ENCODE assay signal across 15 cellular contexts in the genomic region with DNA sequence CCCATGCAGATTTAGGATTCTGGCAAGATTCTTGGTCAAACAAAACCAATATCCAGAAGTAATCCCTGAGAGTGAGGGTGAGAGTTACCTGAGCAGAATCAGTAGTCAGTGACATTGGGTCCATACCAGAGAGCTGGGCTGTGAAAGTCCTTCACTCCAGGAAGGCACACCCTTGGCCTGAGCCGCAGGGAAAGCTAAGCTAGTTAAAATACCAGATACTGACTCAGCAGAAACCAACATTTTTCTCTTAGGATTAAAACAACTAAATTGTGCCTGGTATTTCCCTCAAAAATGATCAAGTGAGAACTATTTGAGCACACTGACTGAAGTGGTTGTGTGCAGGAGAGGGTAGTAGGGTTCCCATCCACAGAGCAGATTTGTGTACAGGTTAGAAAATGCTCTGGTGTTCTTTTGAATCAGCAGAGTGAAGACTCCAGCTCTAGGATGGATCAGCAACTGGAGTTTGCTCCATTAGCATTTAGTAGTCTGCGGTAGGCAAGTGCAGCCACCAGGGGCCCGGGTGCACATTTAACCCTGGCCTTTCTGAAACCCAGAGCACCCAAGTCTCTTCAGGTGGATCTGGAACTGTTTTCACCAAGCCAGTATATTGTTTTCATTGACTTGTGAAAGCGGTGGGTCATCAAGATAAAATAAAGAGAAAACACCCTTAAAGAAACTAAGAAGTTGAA.
A peak's percentile ranks its signal among the peaks of the same experiment; 100 is the strongest.
DNase-seq lines count a peak whose midpoint lies in the region; FAIRE-seq and TF ChIP-seq lines count a peak whose summit lies in the region.
"Had no signal": no experiment of that assay in that cellular context is flagged by ENCODE, and none has a peak within 500 bp of the region (broad histone marks: within the 10 kb centered on the region; RNA-seq: fewer than 3 reads in every experiment).

No MANE protein-coding gene starts in this region.

- DNase-seq in AG08395 (ENCODE audit: low spot score) (peak; percentile 63), HFFc6 (peak; percentile 48), bronchial epithelial cell (ENCODE audit: low read depth) (no peak), mesothelial cell of epicardium (ENCODE audit: low spot score in 2 of 2, unreplicated experiment in 2 of 2) (no peak), NOMO-1 treated with DMSO at 0.1 percent for 48 hours (lab: John Stamatoyannopoulos, UW; ENCODE audit: unreplicated experiment) (no peak), NAMALWA (ENCODE audit: low spot score) (no peak), GM20000 (ENCODE audit: low spot score) (no peak)
- no peak for DNase-seq in T-helper 2 cell treated with Interferon-gamma antibody and Interleukin-4, amounts not matched to agents 5 μg/mL and 100 μg/mL, for 36 hours (ENCODE audit: low spot score)
- DNase-seq: activated CD8-positive, alpha-beta T cell treated with anti-CD3 and anti-CD28 coated beads for 36 hours; naive B cell; NCI-H526 treated with DMSO at 0.1 percent for 48 hours; stimulated activated CD4-positive, alpha-beta T cell treated with anti-CD3 and anti-CD28 coated beads, Interleukin-15, amount 100 ng/mL, for 24 hours had no signal

- H3K36me3 Mint-ChIP-seq in HFFc6 (ENCODE audit: low read depth) = 0 out of 2 replicates have a peak, but pooled peaks cover 5% of the 10 kb centered on the region
- no peaks in the 10 kb centered on the region for H3K36me3 Mint-ChIP-seq in mesothelial cell of epicardium
- no peaks in the 10 kb centered on the region for H3K36me3 Mint-ChIP-seq in T-helper 2 cell treated with Interferon-gamma antibody and Interleukin-4, amounts not matched to agents 5 μg/mL and 100 μg/mL, for 36 hours (ENCODE audit: low read depth)
- H3K36me3 Mint-ChIP-seq: activated naive CD4-positive, alpha-beta T cell treated with anti-CD3 and anti-CD28 coated beads, Interleukin-2, amount 50 U/mL, for 24 hours; stimulated activated effector memory CD8-positive, alpha-beta T cell treated with anti-CD3 and anti-CD28 coated beads, Interleukin-12 subunit alpha, Interleukin-12 subunit beta, amount 100 ng/mL, for 72 hours had no signal

- H3K36me3 ChIP-seq in bronchial epithelial cell (ENCODE audit: control insufficient read depth, insufficient read depth, low read length) = no peaks in the 10 kb centered on the region

- H3K4me3 Mint-ChIP-seq in HFFc6 (no peak overlapping the region; the same call in 1 of the 2 replicates), mesothelial cell of epicardium (no peak overlapping the region)
- no peak overlapping the region for H3K4me3 Mint-ChIP-seq in T-helper 2 cell treated with Interferon-gamma antibody and Interleukin-4, amounts not matched to agents 5 μg/mL and 100 μg/mL, for 36 hours
- H3K4me3 Mint-ChIP-seq: activated CD8-positive, alpha-beta T cell treated with anti-CD3 and anti-CD28 coated beads for 36 hours; activated naive CD4-positive, alpha-beta T cell treated with anti-CD3 and anti-CD28 coated beads, Interleukin-2, amount 50 U/mL, for 24 hours; naive B cell; stimulated activated effector memory CD8-positive, alpha-beta T cell treated with anti-CD3 and anti-CD28 coated beads, Interleukin-12 subunit alpha, Interleukin-12 subunit beta, amount 100 ng/mL, for 72 hours had no signal

- no peaks in the 10 kb centered on the region for H3K9me3 Mint-ChIP-seq in HFFc6
- peaks cover 14% of the 10 kb centered on the region for H3K9me3 Mint-ChIP-seq in mesothelial cell of epicardium
- H3K9me3 Mint-ChIP-seq in T-helper 2 cell treated with Interferon-gamma antibody and Interleukin-4, amounts not matched to agents 5 μg/mL and 100 μg/mL, for 36 hours = no peaks in the 10 kb centered on the region
- H3K9me3 Mint-ChIP-seq: activated CD8-positive, alpha-beta T cell treated with anti-CD3 and anti-CD28 coated beads for 36 hours; activated naive CD4-positive, alpha-beta T cell treated with anti-CD3 and anti-CD28 coated beads, Interleukin-2, amount 50 U/mL, for 24 hours; stimulated activated effector memory CD8-positive, alpha-beta T cell treated with anti-CD3 and anti-CD28 coated beads, Interleukin-12 subunit alpha, Interleukin-12 subunit beta, amount 100 ng/mL, for 72 hours had no signal

- H3K4me1 Mint-ChIP-seq in HFFc6 (ENCODE audit: low read depth) (peaks cover 13% of the 10 kb centered on the region), mesothelial cell of epicardium (peaks cover 13% of the 10 kb centered on the region)
- H3K4me1 Mint-ChIP-seq in T-helper 2 cell treated with Interferon-gamma antibody and Interleukin-4, amounts not matched to agents 5 μg/mL and 100 μg/mL, for 36 hours (ENCODE audit: low read depth) = no peaks in the 10 kb centered on the region
- H3K4me1 Mint-ChIP-seq: activated naive CD4-positive, alpha-beta T cell treated with anti-CD3 and anti-CD28 coated beads, Interleukin-2, amount 50 U/mL, for 24 hours; naive B cell; stimulated activated effector memory CD8-positive, alpha-beta T cell treated with anti-CD3 and anti-CD28 coated beads, Interleukin-12 subunit alpha, Interleukin-12 subunit beta, amount 100 ng/mL, for 72 hours had no signal

- no peak for FAIRE-seq in bronchial epithelial cell (lab: Jason Lieb, UNC)
- FAIRE-seq: GM18507 had no signal

- H3K27me3 Mint-ChIP-seq in HFFc6 (ENCODE audit: insufficient read depth) = peaks cover 31% of the 10 kb centered on the region
- no peaks in the 10 kb centered on the region for H3K27me3 Mint-ChIP-seq in mesothelial cell of epicardium (ENCODE audit: low read depth)
- peaks cover 65% of the 10 kb centered on the region for H3K27me3 Mint-ChIP-seq in T-helper 2 cell treated with Interferon-gamma antibody and Interleukin-4, amounts not matched to agents 5 μg/mL and 100 μg/mL, for 36 hours (ENCODE audit: low read depth)

- TF ChIP-seq CTCF in HFFc6 (IDR thresholded peaks at IDR 0.05) = peak; percentile 62
- TF ChIP-seq CTCF in bronchial epithelial cell (IDR thresholded peaks at IDR 0.05; ENCODE audit: insufficient read depth, low read length, severe bottlenecking) = peak; percentile 5
- no peak for TF ChIP-seq CTCF in mesothelial cell of epicardium (IDR thresholded peaks at IDR 0.05; ENCODE audit: unreplicated experiment)
- no peak for TF ChIP-seq CTCF in GM20000 (IDR thresholded peaks at IDR 0.05; ENCODE audit: extremely low read depth, missing control alignments)

- H3K27me3 ChIP-seq in bronchial epithelial cell (ENCODE audit: control insufficient read depth, insufficient read depth, low read length) = peaks cover 2% of the 10 kb centered on the region

- no peak overlapping the region for H3K4me3 ChIP-seq in bronchial epithelial cell (ENCODE audit: low read depth, low read length)

- H3K27ac Mint-ChIP-seq in HFFc6 (peak overlapping the region; percentile 54), mesothelial cell of epicardium (peak overlapping the region; percentile 55)
- no peak overlapping the region for H3K27ac Mint-ChIP-seq in T-helper 2 cell treated with Interferon-gamma antibody and Interleukin-4, amounts not matched to agents 5 μg/mL and 100 μg/mL, for 36 hours
- H3K27ac Mint-ChIP-seq: activated CD8-positive, alpha-beta T cell treated with anti-CD3 and anti-CD28 coated beads for 36 hours; activated naive CD4-positive, alpha-beta T cell treated with anti-CD3 and anti-CD28 coated beads, Interleukin-2, amount 50 U/mL, for 24 hours; naive B cell; stimulated activated effector memory CD8-positive, alpha-beta T cell treated with anti-CD3 and anti-CD28 coated beads, Interleukin-12 subunit alpha, Interleukin-12 subunit beta, amount 100 ng/mL, for 72 hours had no signal

Comparison
In these comparisons a context has a peak if more than half of its experiments do, and no peak if none do; other contexts are left out.
1. DNase-seq: peak in AG08395 (single experiment) and HFFc6 (single experiment); none in bronchial epithelial cell (single experiment), mesothelial cell of epicardium (0 of 2), NOMO-1 treated with DMSO at 0.1 percent for 48 hours (single experiment), NAMALWA (single experiment), T-helper 2 cell treated with Interferon-gamma antibody and Interleukin-4, amounts not matched to agents 5 μg/mL and 100 μg/mL, for 36 hours (single experiment) and GM20000 (single experiment).
2. CTCF ChIP-seq: peak in HFFc6 (single experiment) and bronchial epithelial cell (single experiment); none in mesothelial cell of epicardium (single experiment) and GM20000 (single experiment).